Comparison of ENCODE assay signal across 1 cellular context in genomic region chr6:169751242-169752073, GRCh38.
TF ChIP-seq lines count a peak whose summit lies in the region.

TSS of gene DYNLT2 (minus strand) at chr6:169751572. CDS start at chr6:169751458, 114 bp downstream.
TSS of gene ERMARD (plus strand) at chr6:169751622. CDS start at chr6:169751658, 36 bp downstream.

TF ChIP-seq in HepG2, 621 proteins besides CTCF, POLR2A, EP300 and RAD21 (continued from another document and continues in another):
- TF ChIP-seq FOXO4 (CRISPR knock-in tag; conservative IDR thresholded peaks at IDR 0.05) (peak; percentile 96; the same call in 1 of the 2 replicates), MAX (IDR thresholded peaks at IDR 0.05) (peak; percentile 96; the same call in 1 of the 2 replicates), ATF5 (CRISPR knock-in tag; IDR thresholded peaks at IDR 0.05; ENCODE audit: low read depth) (no peak), AKAP8 (CRISPR knock-in tag; IDR thresholded peaks at IDR 0.05) (peak; percentile 95; the same call in 1 of the 2 replicates), FOXA1 (IDR thresholded peaks at IDR 0.05) (no peak), FOXA1 (CRISPR knock-in tag; IDR thresholded peaks at IDR 0.05) (peak; percentile 37; the same call in 1 of the 2 replicates), ZNF17 (CRISPR knock-in tag; IDR thresholded peaks at IDR 0.05) (0 out of 2 replicates have a peak, but pooled peaks have one; percentile 78), ZNF382 (CRISPR knock-in tag; IDR thresholded peaks at IDR 0.05; ENCODE audit: borderline replicate concordance) (no peak), SKI (IDR thresholded peaks at IDR 0.05; ENCODE audit: partially characterized antibody) (peak; percentile 74), MTA1 (CRISPR knock-in tag; IDR thresholded peaks at IDR 0.05; ENCODE audit: borderline replicate concordance) (peak; percentile 96), KDM4B (CRISPR knock-in tag; IDR thresholded peaks at IDR 0.05) (peak; percentile 90; the same call in 1 of the 2 replicates), ZNF281 (CRISPR knock-in tag; IDR thresholded peaks at IDR 0.05; ENCODE audit: borderline replicate concordance) (peak; percentile 93), ZNF83 (CRISPR knock-in tag; IDR thresholded peaks at IDR 0.05; ENCODE audit: borderline replicate concordance) (peak; percentile 37; the same call in 1 of the 2 replicates), STAT6 (CRISPR knock-in tag; IDR thresholded peaks at IDR 0.05; ENCODE audit: borderline replicate concordance) (peak; percentile 98; the same call in 1 of the 2 replicates), ZNF407 (CRISPR knock-in tag; IDR thresholded peaks at IDR 0.05; ENCODE audit: not compliant biosample characterization) (peak; percentile 97), ZNF558 (CRISPR knock-in tag; IDR thresholded peaks at IDR 0.05; ENCODE audit: borderline replicate concordance) (peak; percentile 96; the same call in 1 of the 2 replicates), ZBTB14 (CRISPR knock-in tag; IDR thresholded peaks at IDR 0.05) (peak; percentile 99), NFKBIZ (CRISPR knock-in tag; IDR thresholded peaks at IDR 0.05) (peak; percentile 90; the same call in 1 of the 2 replicates), ZNF749 (CRISPR knock-in tag; IDR thresholded peaks at IDR 0.05; ENCODE audit: borderline replicate concordance) (peak; percentile 99), PITX1 (CRISPR knock-in tag; IDR thresholded peaks at IDR 0.05) (peak; percentile 77), DZIP1 (CRISPR knock-in tag; IDR thresholded peaks at IDR 0.05) (peak; percentile 91), ATAD3A (CRISPR knock-in tag; IDR thresholded peaks at IDR 0.05) (no peak; the same call in 1 of the 2 replicates), ELK4 (CRISPR knock-in tag; IDR thresholded peaks at IDR 0.05; ENCODE audit: borderline replicate concordance) (peak; percentile 90; the same call in 1 of the 2 replicates), PRMT3 (CRISPR knock-in tag; IDR thresholded peaks at IDR 0.05; ENCODE audit: borderline replicate concordance, low read depth) (no peak; the same call in 1 of the 2 replicates), BRF2 (CRISPR knock-in tag; IDR thresholded peaks at IDR 0.05) (peak; percentile 99)
